1 cellular context compared by ENCODE assay signal in genomic region chr4:89586318-89586717, GRCh38.
TF ChIP-seq lines count a peak whose summit lies in the region.

No MANE protein-coding gene starts in this region.

TF ChIP-seq in GM23338, 12 proteins besides CTCF, POLR2A, EP300 and RAD21:
- no peak for TF ChIP-seq ETS1 (IDR thresholded peaks at IDR 0.05)
- no peak for TF ChIP-seq POLR2AphosphoS5 (IDR thresholded peaks at IDR 0.05; ENCODE audit: low read depth)
- no peak for TF ChIP-seq NANOG (IDR thresholded peaks at IDR 0.05; ENCODE audit: borderline replicate concordance)
- no peak for TF ChIP-seq CREB1 (CRISPR knock-in tag; IDR thresholded peaks at IDR 0.05; ENCODE audit: low read depth)
- TF ChIP-seq ZNF114 (CRISPR knock-in tag; IDR thresholded peaks at IDR 0.05), result no peak
- TF ChIP-seq, protein P1, sequence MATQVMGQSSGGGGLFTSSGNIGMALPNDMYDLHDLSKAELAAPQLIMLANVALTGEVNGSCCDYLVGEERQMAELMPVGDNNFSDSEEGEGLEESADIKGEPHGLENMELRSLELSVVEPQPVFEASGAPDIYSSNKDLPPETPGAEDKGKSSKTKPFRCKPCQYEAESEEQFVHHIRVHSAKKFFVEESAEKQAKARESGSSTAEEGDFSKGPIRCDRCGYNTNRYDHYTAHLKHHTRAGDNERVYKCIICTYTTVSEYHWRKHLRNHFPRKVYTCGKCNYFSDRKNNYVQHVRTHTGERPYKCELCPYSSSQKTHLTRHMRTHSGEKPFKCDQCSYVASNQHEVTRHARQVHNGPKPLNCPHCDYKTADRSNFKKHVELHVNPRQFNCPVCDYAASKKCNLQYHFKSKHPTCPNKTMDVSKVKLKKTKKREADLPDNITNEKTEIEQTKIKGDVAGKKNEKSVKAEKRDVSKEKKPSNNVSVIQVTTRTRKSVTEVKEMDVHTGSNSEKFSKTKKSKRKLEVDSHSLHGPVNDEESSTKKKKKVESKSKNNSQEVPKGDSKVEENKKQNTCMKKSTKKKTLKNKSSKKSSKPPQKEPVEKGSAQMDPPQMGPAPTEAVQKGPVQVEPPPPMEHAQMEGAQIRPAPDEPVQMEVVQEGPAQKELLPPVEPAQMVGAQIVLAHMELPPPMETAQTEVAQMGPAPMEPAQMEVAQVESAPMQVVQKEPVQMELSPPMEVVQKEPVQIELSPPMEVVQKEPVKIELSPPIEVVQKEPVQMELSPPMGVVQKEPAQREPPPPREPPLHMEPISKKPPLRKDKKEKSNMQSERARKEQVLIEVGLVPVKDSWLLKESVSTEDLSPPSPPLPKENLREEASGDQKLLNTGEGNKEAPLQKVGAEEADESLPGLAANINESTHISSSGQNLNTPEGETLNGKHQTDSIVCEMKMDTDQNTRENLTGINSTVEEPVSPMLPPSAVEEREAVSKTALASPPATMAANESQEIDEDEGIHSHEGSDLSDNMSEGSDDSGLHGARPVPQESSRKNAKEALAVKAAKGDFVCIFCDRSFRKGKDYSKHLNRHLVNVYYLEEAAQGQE (IDR thresholded peaks at IDR 0.05; ENCODE audit: unreplicated experiment), result no peak
